Comparison of ENCODE assay signal across 8 cellular contexts in the genomic region with DNA sequence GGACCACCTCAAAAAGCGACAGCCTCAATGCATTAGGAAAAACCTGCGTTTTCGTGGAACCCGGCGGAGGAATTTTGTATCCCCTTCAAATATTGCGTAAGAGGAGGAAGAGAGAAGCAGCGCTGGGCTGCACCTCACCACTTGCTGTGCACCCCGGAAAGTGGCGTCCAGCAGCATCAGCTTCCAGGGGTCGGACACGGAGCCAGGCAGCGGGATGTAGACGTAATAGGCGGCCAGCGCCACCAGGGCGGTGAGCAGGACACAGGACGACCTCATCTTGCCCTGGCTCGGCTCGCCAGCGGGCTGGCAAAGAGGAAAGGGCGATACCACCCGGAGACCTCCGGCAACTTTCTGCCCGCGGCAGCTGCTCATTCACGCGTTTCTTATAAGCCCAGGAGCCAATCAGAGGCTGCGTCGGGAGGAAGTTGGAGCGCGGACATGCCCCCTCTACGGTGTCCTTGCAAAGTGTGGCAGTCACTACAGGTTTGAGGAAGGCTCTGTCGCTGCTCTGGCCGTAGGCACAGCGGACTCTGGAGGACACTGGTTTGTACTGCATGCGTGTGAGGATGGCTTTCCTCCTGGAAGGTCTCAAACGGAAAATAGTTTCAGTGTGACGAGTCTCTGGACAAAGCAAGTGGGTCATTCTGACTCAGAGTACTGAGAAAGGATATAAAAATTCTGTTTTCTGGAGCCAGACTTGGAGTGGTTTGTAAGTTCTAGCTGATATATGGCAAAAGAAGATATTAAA. TPM values are rescaled to one million over a fixed set of nuclear protein-coding genes. Genes with fewer than 3 reads are reported as not detected.
DNase-seq lines count a peak whose midpoint lies in the region; ATAC-seq and TF ChIP-seq lines count a peak whose summit lies in the region.

A gene with protein sequence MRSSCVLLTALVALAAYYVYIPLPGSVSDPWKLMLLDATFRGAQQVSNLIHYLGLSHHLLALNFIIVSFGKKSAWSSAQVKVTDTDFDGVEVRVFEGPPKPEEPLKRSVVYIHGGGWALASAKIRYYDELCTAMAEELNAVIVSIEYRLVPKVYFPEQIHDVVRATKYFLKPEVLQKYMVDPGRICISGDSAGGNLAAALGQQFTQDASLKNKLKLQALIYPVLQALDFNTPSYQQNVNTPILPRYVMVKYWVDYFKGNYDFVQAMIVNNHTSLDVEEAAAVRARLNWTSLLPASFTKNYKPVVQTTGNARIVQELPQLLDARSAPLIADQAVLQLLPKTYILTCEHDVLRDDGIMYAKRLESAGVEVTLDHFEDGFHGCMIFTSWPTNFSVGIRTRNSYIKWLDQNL (minus strand): TSS at position 359 of the 748 bp plus-strand sequence. CDS start 83 bp downstream, at position 276.

- intact Hi-C loops in dorsolateral prefrontal cortex (cut with DNase I): no loop called here

- peak; percentile 84 to 90 for TF ChIP-seq RAD21 in liver (IDR thresholded peaks at IDR 0.05)

- no peaks in the 10 kb centered on the region for H3K9me3 ChIP-seq in CD4-positive, CD25-positive, alpha-beta regulatory T cell (ENCODE audit: control insufficient read depth in 2 of 2, low read length in 2 of 2)
- no peaks in the 10 kb centered on the region for H3K9me3 ChIP-seq in liver (ENCODE audit: control insufficient read depth in 4 of 4, low read length in 3 of 4)

- peak within 1 kb of the TSS in 2 of 3 donors; percentile 90 to 91 for H3K27ac Mint-ChIP-seq in CD4-positive, CD25-positive, alpha-beta regulatory T cell

- under 1% methylated on average over 38 of the region's 38 CpGs for WGBS in liver

- peaks cover 15% of the 10 kb centered on the region for H3K4me1 ChIP-seq in CD4-positive, CD25-positive, alpha-beta regulatory T cell (ENCODE audit: control insufficient read depth, insufficient read depth, low read length, poor library complexity, severe bottlenecking)
- peaks cover 0 to 19% (median 9%) of the 10 kb centered on the region in 4 donors for H3K4me1 ChIP-seq in liver (ENCODE audit: control insufficient read depth in 4 of 4, insufficient read depth in 4 of 4, low read length in 3 of 4)

- no peaks in the 10 kb centered on the region for H3K36me3 ChIP-seq in CD4-positive, CD25-positive, alpha-beta regulatory T cell (ENCODE audit: control insufficient read depth, insufficient read depth, low read length)
- peaks cover 0 to under 1% (median 0%) of the 10 kb centered on the region in 4 donors for H3K36me3 ChIP-seq in liver (ENCODE audit: control insufficient read depth in 4 of 4, insufficient read depth in 3 of 4, low read depth in 1 of 4, low read length in 3 of 4)

- H3K27me3 ChIP-seq in CD4-positive, CD25-positive, alpha-beta regulatory T cell (ENCODE audit: control insufficient read depth, insufficient read depth, low read length): no peaks in the 10 kb centered on the region
- H3K27me3 ChIP-seq in dorsolateral prefrontal cortex (no peaks in the 10 kb centered on the region), liver (ENCODE audit: control insufficient read depth in 4 of 4, insufficient read depth in 4 of 4, low read length in 3 of 4) (no peaks in the 10 kb centered on the region)

- no peaks in the 10 kb centered on the region for H3K36me3 Mint-ChIP-seq in CD4-positive, CD25-positive, alpha-beta regulatory T cell

- peak within 1 kb of the TSS; percentile 92 to 98 (median 96) for H3K4me3 Mint-ChIP-seq in CD4-positive, CD25-positive, alpha-beta regulatory T cell

- TF ChIP-seq CTCF in dorsolateral prefrontal cortex (IDR thresholded peaks at IDR 0.05 in 54 of 56, conservative IDR thresholded peaks at IDR 0.05 in 2 of 56; ENCODE audit: low read depth in 1 of 56, partially characterized antibody in 56 of 56) (peak; percentile 41 to 85 (median 73)), liver (IDR thresholded peaks at IDR 0.05; ENCODE audit: low read depth, low read length, missing input control) (peak; percentile 88)

- H3K4me3 ChIP-seq in CD4-positive, CD25-positive, alpha-beta regulatory T cell (ENCODE audit: low read depth, low read length): peak within 1 kb of the TSS; percentile 97
- peak within 1 kb of the TSS; percentile 61 to 93 (median 81) for H3K4me3 ChIP-seq in dorsolateral prefrontal cortex
- peak within 1 kb of the TSS; percentile 77 to 92 (median 92) for H3K4me3 ChIP-seq in liver (ENCODE audit: low read depth in 1 of 3, low read length in 3 of 3)

- DNase-seq in CD4-positive, CD25-positive, alpha-beta regulatory T cell: peak; percentile 51 to 90 (median 56)
- DNase-seq in NCI-H748 treated with DMSO at 0.1 percent for 48 hours (lab: John Stamatoyannopoulos, UW) (peak; percentile 88), dorsolateral prefrontal cortex (peak; percentile 61 to 94 (median 90))
- peak; percentile 79 to 85 for DNase-seq in activated CD4-positive, alpha-beta T cell treated with anti-CD3 and anti-CD28 coated beads, Interleukin-2, amount 50 U/mL, for 48 hours
- peak; percentile 56 to 59 for DNase-seq in stimulated activated CD4-positive, alpha-beta T cell treated with anti-CD3 and anti-CD28 coated beads, Interleukin-4, amount 100 ng/mL, for 4 hours

- H3K27ac ChIP-seq in CD4-positive, CD25-positive, alpha-beta regulatory T cell (ENCODE audit: insufficient read depth, low read length, poor library complexity, severe bottlenecking): no peak within 1 kb of the TSS
- H3K27ac ChIP-seq in dorsolateral prefrontal cortex: peak within 1 kb of the TSS in 58 of 59 donors; percentile 39 to 96 (median 82)
- H3K27ac ChIP-seq in liver (ENCODE audit: low read depth in 1 of 2, low read length in 2 of 2): peak within 1 kb of the TSS; percentile 72 to 80

- H3K4me1 Mint-ChIP-seq in CD4-positive, CD25-positive, alpha-beta regulatory T cell: peaks cover 4 to 26% (median 15%) of the 10 kb centered on the region in 4 donors

- peaks cover 28% of the 10 kb centered on the region for H3K27me3 Mint-ChIP-seq in CD4-positive, CD25-positive, alpha-beta regulatory T cell

- no peaks in the 10 kb centered on the region for H3K9me3 Mint-ChIP-seq in CD4-positive, CD25-positive, alpha-beta regulatory T cell

- ATAC-seq in CD4-positive, CD25-positive, alpha-beta regulatory T cell (ENCODE audit: low read depth in 2 of 2): peak; percentile 92 to 93
- ATAC-seq in GM19395 (IDR thresholded peaks at IDR 0.05; ENCODE audit: unreplicated experiment) (peak; percentile 99), HG03565 (IDR thresholded peaks at IDR 0.05; ENCODE audit: unreplicated experiment) (peak; percentile 100)

- H3K9ac ChIP-seq in liver (ENCODE audit: low read depth in 1 of 2, low read length in 2 of 2): peak within 1 kb of the TSS; percentile 64 to 73

TF ChIP-seq in liver, 16 proteins besides CTCF, POLR2A, EP300 and RAD21 (continues in another document):
- TF ChIP-seq HNF4A (conservative IDR thresholded peaks at IDR 0.05) (peak in 1 of 2 donors; percentile 47), EGR1 (IDR thresholded peaks at IDR 0.05; ENCODE audit: low read depth in 2 of 2) (peak in 1 of 2 donors; percentile 59), YY1 (IDR thresholded peaks at IDR 0.05) (peak; percentile 93), JUND (IDR thresholded peaks at IDR 0.05) (peak; percentile 55 to 76), RXRA (IDR thresholded peaks at IDR 0.05) (peak; percentile 57 to 73), TAF1 (conservative IDR thresholded peaks at IDR 0.05) (peak; percentile 92), NR2F2 (IDR thresholded peaks at IDR 0.05) (no peak), FOXA1 (IDR thresholded peaks at IDR 0.05) (no peak), GABPA (IDR thresholded peaks at IDR 0.05 in 1 of 2, conservative IDR thresholded peaks at IDR 0.05 in 1 of 2) (peak in 1 of 2 donors; percentile 84)
- TF ChIP-seq, protein P1, sequence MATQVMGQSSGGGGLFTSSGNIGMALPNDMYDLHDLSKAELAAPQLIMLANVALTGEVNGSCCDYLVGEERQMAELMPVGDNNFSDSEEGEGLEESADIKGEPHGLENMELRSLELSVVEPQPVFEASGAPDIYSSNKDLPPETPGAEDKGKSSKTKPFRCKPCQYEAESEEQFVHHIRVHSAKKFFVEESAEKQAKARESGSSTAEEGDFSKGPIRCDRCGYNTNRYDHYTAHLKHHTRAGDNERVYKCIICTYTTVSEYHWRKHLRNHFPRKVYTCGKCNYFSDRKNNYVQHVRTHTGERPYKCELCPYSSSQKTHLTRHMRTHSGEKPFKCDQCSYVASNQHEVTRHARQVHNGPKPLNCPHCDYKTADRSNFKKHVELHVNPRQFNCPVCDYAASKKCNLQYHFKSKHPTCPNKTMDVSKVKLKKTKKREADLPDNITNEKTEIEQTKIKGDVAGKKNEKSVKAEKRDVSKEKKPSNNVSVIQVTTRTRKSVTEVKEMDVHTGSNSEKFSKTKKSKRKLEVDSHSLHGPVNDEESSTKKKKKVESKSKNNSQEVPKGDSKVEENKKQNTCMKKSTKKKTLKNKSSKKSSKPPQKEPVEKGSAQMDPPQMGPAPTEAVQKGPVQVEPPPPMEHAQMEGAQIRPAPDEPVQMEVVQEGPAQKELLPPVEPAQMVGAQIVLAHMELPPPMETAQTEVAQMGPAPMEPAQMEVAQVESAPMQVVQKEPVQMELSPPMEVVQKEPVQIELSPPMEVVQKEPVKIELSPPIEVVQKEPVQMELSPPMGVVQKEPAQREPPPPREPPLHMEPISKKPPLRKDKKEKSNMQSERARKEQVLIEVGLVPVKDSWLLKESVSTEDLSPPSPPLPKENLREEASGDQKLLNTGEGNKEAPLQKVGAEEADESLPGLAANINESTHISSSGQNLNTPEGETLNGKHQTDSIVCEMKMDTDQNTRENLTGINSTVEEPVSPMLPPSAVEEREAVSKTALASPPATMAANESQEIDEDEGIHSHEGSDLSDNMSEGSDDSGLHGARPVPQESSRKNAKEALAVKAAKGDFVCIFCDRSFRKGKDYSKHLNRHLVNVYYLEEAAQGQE (IDR thresholded peaks at IDR 0.05): peak; percentile 87
- TF ChIP-seq, protein P2, sequence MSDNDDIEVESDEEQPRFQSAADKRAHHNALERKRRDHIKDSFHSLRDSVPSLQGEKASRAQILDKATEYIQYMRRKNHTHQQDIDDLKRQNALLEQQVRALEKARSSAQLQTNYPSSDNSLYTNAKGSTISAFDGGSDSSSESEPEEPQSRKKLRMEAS (IDR thresholded peaks at IDR 0.05): peak; percentile 90
- TF ChIP-seq, protein P3, sequence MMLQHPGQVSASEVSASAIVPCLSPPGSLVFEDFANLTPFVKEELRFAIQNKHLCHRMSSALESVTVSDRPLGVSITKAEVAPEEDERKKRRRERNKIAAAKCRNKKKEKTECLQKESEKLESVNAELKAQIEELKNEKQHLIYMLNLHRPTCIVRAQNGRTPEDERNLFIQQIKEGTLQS (IDR thresholded peaks at IDR 0.05): no peak

RNA-seq across cellular contexts. Expression of the gene that starts here (rescaled TPM):
- total RNA-seq in CD4-positive, CD25-positive, alpha-beta regulatory T cell: 2.1 TPM
- under 1 TPM; 0.43 to 0.95 (median 0.59) TPM for polyA plus RNA-seq in CD4-positive, CD25-positive, alpha-beta regulatory T cell
- total RNA-seq in dorsolateral prefrontal cortex (100 to 1,000 TPM in 31 of 120 experiments, 10 to 100 TPM in 89; 23.9 to 144 (median 88.4) TPM), liver (10 to 100 TPM in 1 of 2 donors, 1 to 10 TPM in 1; 2.9 to 32.3 TPM)
- polyA plus RNA-seq in liver: 1 to 10 TPM; 1.1 to 2.0 TPM
